Comparison of ENCODE assay signal across 17 cellular contexts in genomic region chr2:174939046-174939445, GRCh38.
DNase-seq lines count a peak whose midpoint lies in the region; ATAC-seq and TF ChIP-seq lines count a peak whose summit lies in the region.
"Had no signal": no experiment of that assay in that cellular context is flagged by ENCODE, and none has a peak within 500 bp of the region (broad histone marks: within the 10 kb centered on the region; RNA-seq: fewer than 3 reads in every experiment).

No MANE protein-coding gene starts in this region.

- DNase-seq in ELR (ENCODE audit: low read depth) (peak; percentile 83), NCI-H1436 treated with DMSO at 0.1 percent for 48 hours (lab: John Stamatoyannopoulos, UW) (peak; percentile 30), astrocyte of the hippocampus (ENCODE audit: low read depth, low spot score) (peak; percentile 61), kidney glomerular epithelial cell (lab: John Stamatoyannopoulos, UW) (peak; percentile 36), NCI-H128 (lab: John Stamatoyannopoulos, UW; ENCODE audit: unreplicated experiment) (no peak), DMS114 treated with DMSO at 0.1 percent for 48 hours (lab: John Stamatoyannopoulos, UW; ENCODE audit: unreplicated experiment) (no peak), omental fat pad (ENCODE audit: low spot score) (no peak)
- DNase-seq in effector CD8-positive, alpha-beta T cell (lab: John Stamatoyannopoulos, UW) = no peak
- DNase-seq: activated CD8-positive, alpha-beta memory T cell treated with anti-CD3 and anti-CD28 coated beads for 24 hours; activated gamma-delta T cell; CD4-positive, CD25-positive, alpha-beta regulatory T cell; central memory CD4-positive, alpha-beta T cell; NCI-H1105 treated with DMSO at 0.1 percent for 48 hours; NCI-H526 treated with DMSO at 0.1 percent for 48 hours; stomach; T-helper 9 cell had no signal

- TF ChIP-seq CTCF in omental fat pad (IDR thresholded peaks at IDR 0.05) = no peak

- no peak for ATAC-seq in omental fat pad (ENCODE audit: low FRiP score)
- ATAC-seq: Right ventricle myocardium inferior had no signal

Comparison
In these comparisons a context has a peak if more than half of its experiments do, and no peak if none do; other contexts are left out.
1. DNase-seq: peak in ELR (single experiment), NCI-H1436 treated with DMSO at 0.1 percent for 48 hours (single experiment), astrocyte of the hippocampus (single experiment) and kidney glomerular epithelial cell (single experiment); none in effector CD8-positive, alpha-beta T cell (single experiment), NCI-H128 (single experiment), DMS114 treated with DMSO at 0.1 percent for 48 hours (single experiment) and omental fat pad (single experiment).